ENCODE assay signal across 8 cellular contexts in the genomic region with DNA sequence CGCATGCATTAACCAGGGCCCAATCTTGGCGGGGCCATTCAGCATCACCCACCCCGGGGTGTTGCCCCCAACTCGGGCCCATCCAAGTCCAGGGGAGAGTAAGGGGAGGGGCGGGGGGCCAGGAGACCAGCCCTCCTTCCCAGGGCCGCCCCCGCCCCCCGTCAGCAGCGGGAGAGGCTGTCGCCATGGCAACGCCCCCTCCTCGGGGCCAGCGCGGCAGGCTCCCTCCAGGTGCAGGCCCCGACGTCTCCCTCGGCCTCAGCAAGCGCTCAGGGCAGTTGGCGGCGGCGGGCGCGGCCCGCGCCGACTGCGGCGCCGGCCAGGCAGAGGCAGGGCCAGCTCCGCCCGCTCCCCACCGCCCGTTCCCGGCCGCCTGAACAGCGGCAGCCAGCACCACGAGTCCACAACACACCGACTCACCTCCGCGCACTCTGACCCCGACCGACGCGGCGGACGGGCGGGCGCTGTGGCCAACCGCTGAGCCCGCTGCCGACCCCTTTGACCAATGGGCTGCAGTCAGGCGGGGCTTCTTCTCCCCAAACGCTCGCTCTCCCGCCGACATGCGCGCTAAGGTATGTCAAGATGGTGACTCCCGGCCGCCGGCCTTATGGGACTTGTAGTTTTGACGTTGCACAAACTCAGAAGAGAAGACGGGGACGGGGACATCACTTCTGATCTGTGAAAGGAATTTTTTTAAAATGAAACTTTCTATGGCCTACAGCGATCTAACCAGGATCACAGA. TPM values are rescaled to one million over a fixed set of nuclear protein-coding genes. Genes with fewer than 3 reads are reported as not detected.
DNase-seq lines count a peak whose midpoint lies in the region; ATAC-seq and TF ChIP-seq lines count a peak whose summit lies in the region.

A gene with protein sequence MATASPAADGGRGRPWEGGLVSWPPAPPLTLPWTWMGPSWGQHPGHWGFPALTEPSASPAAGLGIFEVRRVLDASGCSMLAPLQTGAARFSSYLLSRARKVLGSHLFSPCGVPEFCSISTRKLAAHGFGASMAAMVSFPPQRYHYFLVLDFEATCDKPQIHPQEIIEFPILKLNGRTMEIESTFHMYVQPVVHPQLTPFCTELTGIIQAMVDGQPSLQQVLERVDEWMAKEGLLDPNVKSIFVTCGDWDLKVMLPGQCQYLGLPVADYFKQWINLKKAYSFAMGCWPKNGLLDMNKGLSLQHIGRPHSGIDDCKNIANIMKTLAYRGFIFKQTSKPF (minus strand): TSS at position 418 of the 742 bp plus-strand sequence. CDS start 231 bp downstream, at position 187.

- H3K4me1 ChIP-seq in heart right ventricle (peaks cover 0 to 22% (median 16%) of the 10 kb centered on the region in 9 donors), upper lobe of left lung (peaks cover 4 to 29% (median 17%) of the 10 kb centered on the region in 4 donors)

- DNase-seq in GM13976 (ENCODE audit: low spot score) (peak; percentile 99), NCI-H146 treated with DMSO at 0.1 percent for 48 hours (lab: John Stamatoyannopoulos, UW; ENCODE audit: unreplicated experiment) (peak; percentile 90), amniotic epithelial cell (ENCODE audit: low read depth) (peak; percentile 96), heart right ventricle (peak; percentile 97), posterior cingulate gyrus (peak; percentile 97 to 100 (median 99)), upper lobe of left lung (peak; percentile 98 to 99)

- WGBS in heart right ventricle, 2 donors, result 0% methylated on average over 47 to 65 of the region's 65 CpGs
- 1 to 2% methylated on average over 16 to 32 of the region's 65 CpGs for WGBS in upper lobe of left lung, 2 donors

- peaks cover 0 to 6% (median 0%) of the 10 kb centered on the region in 9 donors for H3K36me3 ChIP-seq in heart right ventricle
- no peaks in the 10 kb centered on the region for H3K36me3 ChIP-seq in upper lobe of left lung

- H3K27me3 ChIP-seq in heart right ventricle (no peaks in the 10 kb centered on the region), upper lobe of left lung (no peaks in the 10 kb centered on the region)

- H3K27ac ChIP-seq in heart right ventricle, result peak within 1 kb of the TSS in 9 of 10 donors; percentile 60 to 89 (median 74)
- peak within 1 kb of the TSS; percentile 69 to 80 (median 76) for H3K27ac ChIP-seq in upper lobe of left lung

- no peak for TF ChIP-seq CTCF in GM13976 (IDR thresholded peaks at IDR 0.05; ENCODE audit: borderline replicate concordance, control extremely low read depth, extremely low read depth, insufficient read depth, missing control alignments)
- TF ChIP-seq CTCF in heart right ventricle (IDR thresholded peaks at IDR 0.05), result no peak
- TF ChIP-seq CTCF in upper lobe of left lung (IDR thresholded peaks at IDR 0.05), result no peak

- in situ Hi-C loops in GM13976 (cut with MboI; ENCODE audit: low sequenced_read_pairs, unreplicated experiment), result no loop called here

- H3K4me3 ChIP-seq in heart right ventricle (peak within 1 kb of the TSS; percentile 84 to 99 (median 94)), upper lobe of left lung (peak within 1 kb of the TSS; percentile 85 to 100 (median 92))

- ATAC-seq in HG02870 (IDR thresholded peaks at IDR 0.05; ENCODE audit: unreplicated experiment) (peak; percentile 98), heart right ventricle (peak; percentile 99 to 100 (median 100)), upper lobe of left lung (ENCODE audit: low FRiP score in 2 of 2) (peak; percentile 98 to 100)

- no peaks in the 10 kb centered on the region for H3K9me3 ChIP-seq in heart right ventricle
- no peaks in the 10 kb centered on the region for H3K9me3 ChIP-seq in upper lobe of left lung

- intact Hi-C loops in T-helper 1 cell treated with Interleukin-12 subunit alpha and Interleukin-12 subunit beta and Interleukin-4 antibody, amounts not matched to agents 30 ng/mL and 1 ng/mL, for 36 hours (cut with micrococcal nuclease), result loop anchor here (1.0 to 10.0 kb wide), 11 partner anchors 37 to 1710 kb away; a partner anchor contains a TSS
- intact Hi-C loops in heart right ventricle (cut with DNase I) (no loop called here), posterior cingulate gyrus (cut with DNase I) (no loop called here)

- no peak for TF ChIP-seq EP300 in upper lobe of left lung (IDR thresholded peaks at IDR 0.05)

- peak in 3 of 4 donors; percentile 56 to 85 (median 67) for TF ChIP-seq POLR2A in upper lobe of left lung (IDR thresholded peaks at IDR 0.05)

RNA-seq across cellular contexts. Expression of the gene that starts here (rescaled TPM):
- 30.9 and 32.9 TPM in 2 replicates for total RNA-seq in T-helper 1 cell treated with Interleukin-12 subunit alpha and Interleukin-12 subunit beta and Interleukin-4 antibody, amounts not matched to agents 30 ng/mL and 1 ng/mL, for 36 hours
- 10 to 100 TPM; 44.3 to 53.6 (median 47.9) TPM for total RNA-seq in heart right ventricle
- 10 to 100 TPM; 28.1 to 68.4 TPM for polyA plus RNA-seq in heart right ventricle
- 10 to 100 TPM; 27.0 to 43.7 (median 39.3) TPM for total RNA-seq in upper lobe of left lung

Comparison
In these comparisons a context has a peak if more than half of its experiments do, and no peak if none do; other contexts are left out.
1. Peak in every context shown above with its lines: DNase-seq, ATAC-seq, H3K4me3 ChIP-seq and H3K27ac ChIP-seq.